ENCODE assay signal across 17 cellular contexts in genomic region chr9:99115947-99116543, GRCh38. TPM values are rescaled to one million over a fixed set of nuclear protein-coding genes. Genes with fewer than 3 reads are reported as not detected.
DNase-seq lines count a peak whose midpoint lies in the region; ATAC-seq and TF ChIP-seq lines count a peak whose summit lies in the region.
"Had no signal": no experiment of that assay in that cellular context is flagged by ENCODE, and none has a peak within 500 bp of the region (broad histone marks: within the 10 kb centered on the region; RNA-seq: fewer than 3 reads in every experiment).

No MANE protein-coding gene starts in this region.

- DNase-seq in G401 (ENCODE audit: low spot score) (peak; percentile 61), NCI-H82 (lab: John Stamatoyannopoulos, UW) (peak; percentile 95), endothelial cell (ENCODE audit: low spot score) (no peak), progenitor cell of endocrine pancreas (ENCODE audit: low spot score, unreplicated experiment) (no peak), AML-193 (lab: John Stamatoyannopoulos, UW) (no peak)
- DNase-seq in central memory CD4-positive, alpha-beta T cell, result no peak
- DNase-seq: activated effector memory CD4-positive, alpha-beta T cell treated with anti-CD3 and anti-CD28 coated beads, Interleukin-2, amount 50 U/mL, for 16 hours; anterior cingulate cortex; BE2C; lower lobe of right lung; naive B cell; NCI-H1092 treated with DMSO at 0.1 percent for 48 hours; SJCRH30; stimulated activated CD4-positive, alpha-beta T cell treated with anti-CD3 and anti-CD28 coated beads, Interleukin-12 subunit alpha, Interleukin-12 subunit beta, amount 100 ng/mL, for 4 hours had no signal

- in situ Hi-C loops in G401 (cut with HindIII; ENCODE audit: low sequenced_read_pairs), result no loop called here

- H3K27ac Mint-ChIP-seq in endothelial cell (ENCODE audit: unreplicated experiment), result peak overlapping the region; percentile 72
- H3K27ac Mint-ChIP-seq in progenitor cell of endocrine pancreas, result peak overlapping the region; percentile 27
- H3K27ac Mint-ChIP-seq: stimulated activated effector memory CD8-positive, alpha-beta T cell treated with anti-CD3 and anti-CD28 coated beads, Interleukin-12 subunit alpha, Interleukin-12 subunit beta, amount 100 ng/mL, for 72 hours had no signal

- H3K4me1 Mint-ChIP-seq in endothelial cell (ENCODE audit: unreplicated experiment), result peaks cover 57% of the 10 kb centered on the region
- peaks cover 26% of the 10 kb centered on the region for H3K4me1 Mint-ChIP-seq in progenitor cell of endocrine pancreas (ENCODE audit: low read depth)

- H3K36me3 Mint-ChIP-seq in endothelial cell (ENCODE audit: low read depth, unreplicated experiment), result no peaks in the 10 kb centered on the region
- peaks cover 2% of the 10 kb centered on the region for H3K36me3 Mint-ChIP-seq in progenitor cell of endocrine pancreas (ENCODE audit: insufficient read depth)
- H3K36me3 Mint-ChIP-seq: naive B cell; stimulated activated effector memory CD8-positive, alpha-beta T cell treated with anti-CD3 and anti-CD28 coated beads, Interleukin-12 subunit alpha, Interleukin-12 subunit beta, amount 100 ng/mL, for 72 hours had no signal

- H3K9me3 Mint-ChIP-seq in endothelial cell (ENCODE audit: unreplicated experiment), result no peaks in the 10 kb centered on the region
- H3K9me3 Mint-ChIP-seq in progenitor cell of endocrine pancreas (ENCODE audit: low read depth), result no peaks in the 10 kb centered on the region
- H3K9me3 Mint-ChIP-seq: naive B cell; stimulated activated effector memory CD8-positive, alpha-beta T cell treated with anti-CD3 and anti-CD28 coated beads, Interleukin-12 subunit alpha, Interleukin-12 subunit beta, amount 100 ng/mL, for 72 hours had no signal

- TF ChIP-seq CTCF in endothelial cell (IDR thresholded peaks at IDR 0.05; ENCODE audit: unreplicated experiment) (no peak), progenitor cell of endocrine pancreas (IDR thresholded peaks at IDR 0.05; ENCODE audit: unreplicated experiment) (no peak)

- H3K27me3 Mint-ChIP-seq in endothelial cell (ENCODE audit: unreplicated experiment), result no peaks in the 10 kb centered on the region
- H3K27me3 Mint-ChIP-seq in progenitor cell of endocrine pancreas, result no peaks in the 10 kb centered on the region
- H3K27me3 Mint-ChIP-seq: naive B cell had no signal

- ATAC-seq in HG03442 (IDR thresholded peaks at IDR 0.05; ENCODE audit: unreplicated experiment), result no peak
- ATAC-seq: HCT116; lower lobe of right lung; stimulated activated effector memory CD8-positive, alpha-beta T cell treated with anti-CD3 and anti-CD28 coated beads, Interleukin-12 subunit alpha, Interleukin-12 subunit beta, amount 100 ng/mL, for 72 hours had no signal

- H3K4me3 Mint-ChIP-seq in endothelial cell (ENCODE audit: unreplicated experiment), result no peak overlapping the region
- no peak overlapping the region for H3K4me3 Mint-ChIP-seq in progenitor cell of endocrine pancreas (ENCODE audit: low read depth)
- H3K4me3 Mint-ChIP-seq: naive B cell; stimulated activated effector memory CD8-positive, alpha-beta T cell treated with anti-CD3 and anti-CD28 coated beads, Interleukin-12 subunit alpha, Interleukin-12 subunit beta, amount 100 ng/mL, for 72 hours had no signal

RNA-seq across cellular contexts. Expression of gene TGFBR1, which starts 11.1 kb away (rescaled TPM):
- total RNA-seq in G401 (2014; rRNA removed; shearing (Covaris generic)), result 16.2 and 16.9 TPM in 2 replicates
- total RNA-seq in endothelial cell (ENCODE audit: unreplicated experiment) (206 TPM), progenitor cell of endocrine pancreas (93.8 and 96.6 TPM in 2 replicates)

Comparison
In these comparisons a context has a peak if more than half of its experiments do, and no peak if none do; other contexts are left out.
1. DNase-seq: peak in G401 (single experiment) and NCI-H82 (single experiment); none in endothelial cell (single experiment), progenitor cell of endocrine pancreas (single experiment), central memory CD4-positive, alpha-beta T cell (single experiment) and AML-193 (0 of 2).